Comparison of ENCODE assay signal across 8 cellular contexts in genomic region chr19:38417544-38418506, GRCh38. TPM values are rescaled to one million over a fixed set of nuclear protein-coding genes. Genes with fewer than 3 reads are reported as not detected.
DNase-seq lines count a peak whose midpoint lies in the region; ATAC-seq and TF ChIP-seq lines count a peak whose summit lies in the region.

No MANE protein-coding gene starts in this region.

- peak overlapping the region; percentile 49 for H3K4me3 ChIP-seq in BE2C (ENCODE audit: low read depth, low read length)
- peak overlapping the region; percentile 51 for H3K4me3 ChIP-seq in HL-60 (replicated peaks; ENCODE audit: insufficient read depth, low read length)
- H3K4me3 ChIP-seq in liver (ENCODE audit: low read depth in 1 of 3, low read length in 3 of 3) = peak overlapping the region in 1 of 3 donors; percentile 2

- H3K27ac Mint-ChIP-seq in brain = peak overlapping the region in 1 of 5 experiments; percentile 72

- H3K9me3 Mint-ChIP-seq in brain = no peaks in the 10 kb centered on the region

- no peak overlapping the region for H3K9ac ChIP-seq in liver (ENCODE audit: low read depth in 1 of 2, low read length in 2 of 2)

- no peak for TF ChIP-seq RAD21 in liver (IDR thresholded peaks at IDR 0.05)

- no peaks in the 10 kb centered on the region for H3K9me3 ChIP-seq in BE2C
- no peaks in the 10 kb centered on the region for H3K9me3 ChIP-seq in liver (ENCODE audit: control insufficient read depth in 4 of 4, low read length in 3 of 4)

- H3K36me3 ChIP-seq in BE2C (no peaks in the 10 kb centered on the region), liver (ENCODE audit: control insufficient read depth in 4 of 4, insufficient read depth in 3 of 4, low read depth in 1 of 4, low read length in 3 of 4) (no peaks in the 10 kb centered on the region)

- no peaks in the 10 kb centered on the region for H3K4me1 ChIP-seq in BE2C
- peaks cover 0 to 4% (median 0%) of the 10 kb centered on the region in 4 donors for H3K4me1 ChIP-seq in liver (ENCODE audit: control insufficient read depth in 4 of 4, insufficient read depth in 4 of 4, low read length in 3 of 4)

- H3K4me3 Mint-ChIP-seq in brain = peak overlapping the region; percentile 72 to 85 (median 78)

- 9% methylated on average over 49 of the region's 49 CpGs for WGBS in liver

- H3K27me3 Mint-ChIP-seq in brain = peaks cover 18% of the 10 kb centered on the region

- TF ChIP-seq CTCF in BE2C (IDR thresholded peaks at IDR 0.05; ENCODE audit: low read depth, low read length) = no peak; the same call in 1 of the 2 replicates
- TF ChIP-seq CTCF in HL-60 (IDR thresholded peaks at IDR 0.05; ENCODE audit: insufficient read depth, low read length) = no peak
- peak in 1 of 2 experiments; percentile 31 for TF ChIP-seq CTCF in brain (conservative IDR thresholded peaks at IDR 0.05)
- no peak for TF ChIP-seq CTCF in liver (IDR thresholded peaks at IDR 0.05; ENCODE audit: low read depth, low read length, missing input control)

- DNase-seq in BE2C = peak; percentile 51
- peak; percentile 83 to 91 for DNase-seq in HL-60 (ENCODE audit: low read depth in 1 of 2, low spot score in 1 of 2)
- DNase-seq in SW480 (ENCODE audit: low spot score) = peak; percentile 87
- peak; percentile 19 for DNase-seq in stimulated activated CD8-positive, alpha-beta memory T cell treated with anti-CD3 and anti-CD28 coated beads, Interleukin-12 subunit alpha, Interleukin-12 subunit beta, amount 100 ng/mL, for 4 hours (ENCODE audit: low read depth)
- DNase-seq in NCI-H1694 treated with DMSO at 0.1 percent for 48 hours (lab: John Stamatoyannopoulos, UW) = no peak

- H3K4me1 Mint-ChIP-seq in brain = peaks cover 13% of the 10 kb centered on the region

- H3K27me3 ChIP-seq in BE2C (no peaks in the 10 kb centered on the region; the same call in 1 of the 2 replicates), HL-60 (ENCODE audit: insufficient read depth, poor library complexity, severe bottlenecking) (no peaks in the 10 kb centered on the region), liver (ENCODE audit: control insufficient read depth in 4 of 4, insufficient read depth in 4 of 4, low read length in 3 of 4) (no peaks in the 10 kb centered on the region)

- H3K27ac ChIP-seq in HL-60 (replicated peaks) (peak overlapping the region; percentile 55), liver (ENCODE audit: low read depth in 1 of 2, low read length in 2 of 2) (peak overlapping the region in 1 of 2 donors; percentile 56)

- no peak for ATAC-seq in GM21423 (IDR thresholded peaks at IDR 0.05; ENCODE audit: unreplicated experiment)

- H3K36me3 Mint-ChIP-seq in brain = no peaks in the 10 kb centered on the region

TF ChIP-seq in liver, 16 proteins besides CTCF, POLR2A, EP300 and RAD21:
- no peak for TF ChIP-seq REST (IDR thresholded peaks at IDR 0.05)
- TF ChIP-seq GABPA (IDR thresholded peaks at IDR 0.05 in 1 of 2, conservative IDR thresholded peaks at IDR 0.05 in 1 of 2) = no peak
- no peak for TF ChIP-seq YY1 (IDR thresholded peaks at IDR 0.05)
- TF ChIP-seq JUND (IDR thresholded peaks at IDR 0.05) = no peak
- no peak for TF ChIP-seq ATF3 (IDR thresholded peaks at IDR 0.05)
- TF ChIP-seq TAF1 (conservative IDR thresholded peaks at IDR 0.05) = no peak
- no peak for TF ChIP-seq FOXA2 (IDR thresholded peaks at IDR 0.05)
- TF ChIP-seq SP1 (IDR thresholded peaks at IDR 0.05) = peak; percentile 10
- TF ChIP-seq FOXA1 (IDR thresholded peaks at IDR 0.05) = no peak

RNA-seq across cellular contexts. Expression of gene RASGRP4, which starts 8.2 kb away (rescaled TPM):
- polyA plus RNA-seq in BE2C (2012; ENCODE audit: insufficient read depth, insufficient read length, low read depth) = not detected
- polyA plus RNA-seq in brain (ENCODE audit: insufficient read depth, low read depth, low replicate concordance) (0.49 TPM), liver (1 to 10 TPM in 1 of 2 donors, under 1 TPM in 1; 0.60 to 1.4 TPM)
- 1 to 10 TPM; 1.9 to 2.4 TPM for total RNA-seq in liver

RNA-seq across cellular contexts. Expression of gene FAM98C, which starts 14.9 kb away (rescaled TPM):
- 32.1 TPM for polyA plus RNA-seq in BE2C (2012; ENCODE audit: insufficient read depth, insufficient read length, low read depth)
- polyA plus RNA-seq in brain (ENCODE audit: insufficient read depth, low read depth, low replicate concordance) = 16.6 TPM
- 1 to 10 TPM; 4.2 to 7.1 TPM for total RNA-seq in liver
- polyA plus RNA-seq in liver = 1 to 10 TPM; 5.3 to 8.5 TPM

RNA-seq across cellular contexts. Expression of gene RYR1, which starts 15.7 kb away (rescaled TPM):
- polyA plus RNA-seq in BE2C (2012; ENCODE audit: insufficient read depth, insufficient read length, low read depth) = 1.0 TPM
- 10.2 TPM for polyA plus RNA-seq in brain (ENCODE audit: insufficient read depth, low read depth, low replicate concordance)
- under 1 TPM; 0.33 to 0.70 TPM for total RNA-seq in liver
- polyA plus RNA-seq in liver = under 1 TPM; 0.01 to 0.25 TPM

RNA-seq across cellular contexts. Expression of gene SPRED3, which starts 29.3 kb away (rescaled TPM):
- 11.9 TPM for polyA plus RNA-seq in BE2C (2012; ENCODE audit: insufficient read depth, insufficient read length, low read depth)
- polyA plus RNA-seq in brain (ENCODE audit: insufficient read depth, low read depth, low replicate concordance) (2.6 TPM), liver (under 1 TPM in 1 of 2 donors, not detected in 1; 0.09 TPM)
- under 1 TPM in 1 of 2 donors, not detected in 1; under 0.01 TPM for total RNA-seq in liver

RNA-seq across cellular contexts. Expression of gene GGN, which starts 30.0 kb away (rescaled TPM):
- polyA plus RNA-seq in BE2C (2012; ENCODE audit: insufficient read depth, insufficient read length, low read depth) = 2.4 TPM
- polyA plus RNA-seq in brain (ENCODE audit: insufficient read depth, low read depth, low replicate concordance) (3.3 TPM), liver (not detected)
- total RNA-seq in liver = not detected
